Comparison of ENCODE assay signal across 9 cellular contexts in genomic region chr9:105355810-105356209, GRCh38.
DNase-seq lines count a peak whose midpoint lies in the region; ATAC-seq and TF ChIP-seq lines count a peak whose summit lies in the region.
"Had no signal": no experiment of that assay in that cellular context is flagged by ENCODE, and none has a peak within 500 bp of the region (broad histone marks: within the 10 kb centered on the region; RNA-seq: fewer than 3 reads in every experiment).

No MANE protein-coding gene starts in this region.

- ATAC-seq in GM19463 (IDR thresholded peaks at IDR 0.05; ENCODE audit: unreplicated experiment) (peak; percentile 40), HG03460 (IDR thresholded peaks at IDR 0.05; ENCODE audit: unreplicated experiment) (peak; percentile 38)

- DNase-seq in Daoy (ENCODE audit: low read depth) (peak; percentile 19), choroid plexus epithelial cell (ENCODE audit: low read depth) (peak; percentile 36), DMS79 (lab: John Stamatoyannopoulos, UW) (no peak), dedifferentiated amniotic fluid mesenchymal stem cell (ENCODE audit: extremely low spot score) (no peak), NCI-H2107 treated with DMSO at 0.1 percent for 48 hours (lab: John Stamatoyannopoulos, UW; ENCODE audit: unreplicated experiment) (no peak), AML-193 (lab: John Stamatoyannopoulos, UW) (no peak)
- DNase-seq: NCI-H146 had no signal

- no peak for TF ChIP-seq CTCF in choroid plexus epithelial cell (conservative IDR thresholded peaks at IDR 0.05; ENCODE audit: low read depth, low read length)

- H3K4me3 ChIP-seq in choroid plexus epithelial cell (ENCODE audit: low read depth, low read length), result no peak overlapping the region

Comparison
In these comparisons a context has a peak if more than half of its experiments do, and no peak if none do; other contexts are left out.
1. DNase-seq: peak in Daoy (single experiment) and choroid plexus epithelial cell (single experiment); none in DMS79 (single experiment), dedifferentiated amniotic fluid mesenchymal stem cell (single experiment), NCI-H2107 treated with DMSO at 0.1 percent for 48 hours (single experiment) and AML-193 (0 of 2).